ENCODE assay signal across 24 cellular contexts in the genomic region with DNA sequence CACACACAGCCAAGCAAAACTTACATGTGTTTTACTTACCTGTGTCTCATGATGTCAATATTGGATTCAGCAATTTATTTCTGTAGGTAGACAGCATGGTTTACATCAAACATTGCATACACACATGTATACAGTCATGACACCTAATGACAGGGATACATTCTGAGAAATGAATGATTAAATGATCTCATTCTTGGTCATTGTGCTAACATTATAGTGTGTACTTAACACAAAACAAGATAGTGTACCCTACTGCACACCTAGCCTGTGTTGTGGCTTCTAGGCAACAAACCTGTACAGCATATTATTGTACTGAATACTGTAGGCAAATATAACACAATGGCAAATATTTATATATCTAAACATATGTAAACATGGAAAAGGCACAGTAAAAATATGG.
"Had no signal": no experiment of that assay in that cellular context is flagged by ENCODE, and none has a peak within 500 bp of the region (broad histone marks: within the 10 kb centered on the region; RNA-seq: fewer than 3 reads in every experiment).

No MANE protein-coding gene starts in this region.

- H3K4me3 ChIP-seq: colonic mucosa, esophagus squamous epithelium, gastrocnemius medialis, heart right ventricle, left lung, lower lobe of right lung, mucosa of descending colon had no signal

- H3K27ac ChIP-seq: colonic mucosa, epithelial cell of prostate, esophagus squamous epithelium, gastrocnemius medialis, heart right ventricle, left lung, lower lobe of right lung had no signal

- ATAC-seq: effector memory CD8-positive, alpha-beta T cell; esophagus mucosa; gastrocnemius medialis; heart right ventricle; left cardiac atrium; left lung; left ventricle myocardium superior; lower lobe of right lung; mucosa of descending colon had no signal

- DNase-seq: colonic mucosa; cortex of kidney; effector CD8-positive, alpha-beta T cell; effector memory CD8-positive, alpha-beta T cell; endodermal cell; erythroblast; esophagus squamous epithelium; foreskin fibroblast; foreskin melanocyte; gastrocnemius medialis; glutamatergic neuron; head of caudate nucleus; heart right ventricle; hippocampal formation; left cardiac atrium; left lung; left ventricle myocardium superior; lower lobe of right lung; mesenchymal stem cell; mucosa of descending colon had no signal

- FAIRE-seq: endometrium, keratinocyte had no signal

- H3K36me3 ChIP-seq: colonic mucosa, gastrocnemius medialis, left lung, lower lobe of right lung had no signal

- H3K4me1 ChIP-seq: colonic mucosa, gastrocnemius medialis, lower lobe of right lung had no signal

- H3K9me3 ChIP-seq: colonic mucosa, esophagus squamous epithelium, gastrocnemius medialis, heart right ventricle, left lung, lower lobe of right lung, mucosa of descending colon had no signal

- H3K27me3 ChIP-seq: colonic mucosa, esophagus squamous epithelium, gastrocnemius medialis, heart right ventricle, left lung had no signal
